Comparison of ENCODE assay signal across 27 cellular contexts in the genomic region with DNA sequence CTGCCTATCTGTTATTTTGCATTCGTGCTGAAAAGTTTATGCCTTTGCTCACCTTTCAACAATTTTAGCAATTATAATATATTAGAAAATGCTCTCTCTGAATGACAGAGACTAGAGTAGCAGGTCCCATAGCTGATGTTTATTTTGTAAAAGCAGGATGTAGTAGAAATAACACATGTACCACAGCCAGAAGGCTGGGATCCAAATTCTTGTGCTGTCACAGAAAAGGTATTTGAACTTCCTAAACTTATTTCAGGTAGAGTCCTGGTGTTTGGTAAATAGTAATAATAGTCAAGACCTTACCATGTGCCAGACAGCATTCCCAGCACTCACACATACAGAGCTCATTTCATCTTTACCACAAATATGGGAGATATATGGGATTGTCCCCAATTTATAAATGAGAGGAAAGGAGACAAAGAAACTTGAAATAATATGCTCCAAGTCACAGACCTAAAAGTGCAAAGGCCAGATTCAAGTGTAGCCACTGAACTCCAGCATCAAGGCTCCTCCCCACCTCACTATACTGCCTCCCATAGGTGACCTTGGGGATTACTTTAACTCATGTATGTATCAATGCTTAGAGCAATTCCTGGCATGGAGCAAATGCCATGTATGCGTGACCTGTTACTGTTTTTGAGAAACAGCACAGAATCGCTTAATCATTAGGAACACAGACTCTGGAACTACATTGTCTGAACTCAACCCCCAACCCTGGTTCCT.
DNase-seq lines count a peak whose midpoint lies in the region; ATAC-seq and TF ChIP-seq lines count a peak whose summit lies in the region.
"Had no signal": no experiment of that assay in that cellular context is flagged by ENCODE, and none has a peak within 500 bp of the region (broad histone marks: within the 10 kb centered on the region; RNA-seq: fewer than 3 reads in every experiment).

No MANE protein-coding gene starts in this region.

- H3K4me3 Mint-ChIP-seq in activated CD4-positive, alpha-beta memory T cell treated with anti-CD3 and anti-CD28 coated beads for 36 hours = no peak overlapping the region
- H3K4me3 Mint-ChIP-seq: activated naive CD8-positive, alpha-beta T cell treated with anti-CD3 and anti-CD28 coated beads, Interleukin-2, amount 10 ng/mL, durations not matched to agents 7 days and 5 days; B cell; mesothelial cell of epicardium; naive B cell; stimulated activated naive CD8-positive, alpha-beta T cell treated with anti-CD3 and anti-CD28 coated beads, Interleukin-15, amount 100 ng/mL, for 72 hours had no signal

- in situ Hi-C loops in astrocyte of the spinal cord (cut with HindIII; ENCODE audit: low sequenced_read_pairs) = no loop called here

- no peak overlapping the region for H3K27ac Mint-ChIP-seq in activated CD4-positive, alpha-beta memory T cell treated with anti-CD3 and anti-CD28 coated beads for 36 hours
- H3K27ac Mint-ChIP-seq: activated naive CD8-positive, alpha-beta T cell treated with anti-CD3 and anti-CD28 coated beads, Interleukin-2, amount 10 ng/mL, durations not matched to agents 7 days and 5 days; B cell; mesothelial cell of epicardium had no signal

- ATAC-seq in GM21825 (IDR thresholded peaks at IDR 0.05; ENCODE audit: unreplicated experiment) = no peak
- no peak for ATAC-seq in Right ventricle myocardium superior (ENCODE audit: poor library complexity)
- ATAC-seq: psoas muscle; stimulated activated naive CD8-positive, alpha-beta T cell treated with anti-CD3 and anti-CD28 coated beads, Interleukin-15, amount 100 ng/mL, for 72 hours had no signal

- H3K36me3 Mint-ChIP-seq in activated CD4-positive, alpha-beta memory T cell treated with anti-CD3 and anti-CD28 coated beads for 36 hours = no peaks in the 10 kb centered on the region
- H3K36me3 Mint-ChIP-seq: activated naive CD8-positive, alpha-beta T cell treated with anti-CD3 and anti-CD28 coated beads, Interleukin-2, amount 10 ng/mL, durations not matched to agents 7 days and 5 days; naive B cell had no signal

- H3K4me3 ChIP-seq in KMS-11 (IDR thresholded peaks at IDR 0.05; ENCODE audit: insufficient read depth, low read depth, low read length) (no peak overlapping the region), astrocyte of the spinal cord (ENCODE audit: low read depth, low read length) (no peak overlapping the region), kidney epithelial cell (ENCODE audit: low read depth, low read length) (no peak overlapping the region)
- H3K4me3 ChIP-seq: dorsolateral prefrontal cortex, psoas muscle, SJCRH30 had no signal

- intact Hi-C loops in Right ventricle myocardium superior (cut with DNase I) = no loop called here
- intact Hi-C loops in activated CD4-positive, alpha-beta memory T cell treated with anti-CD3 and anti-CD28 coated beads for 36 hours (cut with micrococcal nuclease) = no loop called here

- no peaks in the 10 kb centered on the region for H3K9me3 Mint-ChIP-seq in activated CD4-positive, alpha-beta memory T cell treated with anti-CD3 and anti-CD28 coated beads for 36 hours

- POLR2A ChIA-PET in activated CD4-positive, alpha-beta memory T cell treated with anti-CD3 and anti-CD28 coated beads for 36 hours (lab: Charles Lee) = no interaction called here

- H3K27me3 Mint-ChIP-seq in activated CD4-positive, alpha-beta memory T cell treated with anti-CD3 and anti-CD28 coated beads for 36 hours = no peaks in the 10 kb centered on the region
- H3K27me3 Mint-ChIP-seq: activated naive CD8-positive, alpha-beta T cell treated with anti-CD3 and anti-CD28 coated beads, Interleukin-2, amount 10 ng/mL, durations not matched to agents 7 days and 5 days; stimulated activated naive CD8-positive, alpha-beta T cell treated with anti-CD3 and anti-CD28 coated beads, Interleukin-15, amount 100 ng/mL, for 72 hours had no signal

- no peaks in the 10 kb centered on the region for H3K36me3 ChIP-seq in KMS-11 (ENCODE audit: insufficient read depth)
- no peaks in the 10 kb centered on the region for H3K36me3 ChIP-seq in kidney epithelial cell (ENCODE audit: control insufficient read depth, insufficient read depth, low read length)
- H3K36me3 ChIP-seq: SJCRH30 had no signal

- H3K4me1 Mint-ChIP-seq in activated CD4-positive, alpha-beta memory T cell treated with anti-CD3 and anti-CD28 coated beads for 36 hours (ENCODE audit: low read depth) = no peaks in the 10 kb centered on the region
- H3K4me1 Mint-ChIP-seq: activated naive CD8-positive, alpha-beta T cell treated with anti-CD3 and anti-CD28 coated beads, Interleukin-2, amount 10 ng/mL, durations not matched to agents 7 days and 5 days; B cell; naive B cell; stimulated activated naive CD8-positive, alpha-beta T cell treated with anti-CD3 and anti-CD28 coated beads, Interleukin-15, amount 100 ng/mL, for 72 hours had no signal

- H3K27ac ChIP-seq in C4-2B = no peak overlapping the region
- H3K27ac ChIP-seq in KMS-11 = no peak overlapping the region
- H3K27ac ChIP-seq: dorsolateral prefrontal cortex, HL-60, psoas muscle, SJCRH30 had no signal

- no peak overlapping the region for H3K9ac ChIP-seq in KMS-11

- no peaks in the 10 kb centered on the region for H3K4me1 ChIP-seq in KMS-11 (ENCODE audit: low read depth, poor library complexity, severe bottlenecking)
- H3K4me1 ChIP-seq: SJCRH30 had no signal

- no peak overlapping the region for H3K4me2 ChIP-seq in KMS-11

- H2AFZ ChIP-seq in KMS-11 (ENCODE audit: low read depth) = no peak overlapping the region

- TF ChIP-seq CTCF in C4-2B (conservative IDR thresholded peaks at IDR 0.05) (peak; percentile 29), KMS-11 (conservative IDR thresholded peaks at IDR 0.05; ENCODE audit: low read depth, low read length) (0 out of 2 replicates have a peak, but pooled peaks have one; percentile 20), astrocyte of the spinal cord (IDR thresholded peaks at IDR 0.05; ENCODE audit: low read depth, low read length) (peak; percentile 16), kidney epithelial cell (IDR thresholded peaks at IDR 0.05; ENCODE audit: insufficient read depth, low read length, poor library complexity, severe bottlenecking) (peak; percentile 3)

- DNase-seq in astrocyte of the spinal cord (ENCODE audit: low read depth, low spot score) (no peak), kidney epithelial cell (ENCODE audit: low read depth) (no peak), Right ventricle myocardium superior (no peak), amniotic stem cell (lab: John Stamatoyannopoulos, UW) (no peak)
- no peak for DNase-seq in activated CD4-positive, alpha-beta memory T cell treated with anti-CD3 and anti-CD28 coated beads for 36 hours
- DNase-seq: activated gamma-delta T cell; activated naive CD8-positive, alpha-beta T cell treated with anti-CD3 and anti-CD28 coated beads, Interleukin-2, amount 10 ng/mL, durations not matched to agents 7 days and 5 days; activated T-cell treated with anti-CD3 and anti-CD28 coated beads, Interleukin-2, amount 50 U/mL, for 1 hour; DMS79; dorsolateral prefrontal cortex; GF-D8; islet precursor cell; Kasumi-1; naive B cell; NCI-H1092; NCI-H187 treated with DMSO at 0.1 percent for 48 hours; NCI-H524 treated with DMSO at 0.1 percent for 48 hours; psoas muscle; SJCRH30; small intestine; stimulated activated naive CD8-positive, alpha-beta T cell treated with anti-CD3 and anti-CD28 coated beads, Interleukin-15, amount 100 ng/mL, for 72 hours had no signal

- no peaks in the 10 kb centered on the region for H3K79me2 ChIP-seq in KMS-11 (ENCODE audit: insufficient read depth, low read depth)

- CTCF ChIA-PET in activated CD4-positive, alpha-beta memory T cell treated with anti-CD3 and anti-CD28 coated beads for 36 hours (lab: Charles Lee) = no interaction called here

- H3K27me3 ChIP-seq in KMS-11 (ENCODE audit: insufficient read depth, low read depth) (no peaks in the 10 kb centered on the region), kidney epithelial cell (ENCODE audit: control insufficient read depth, insufficient read depth, low read length) (no peaks in the 10 kb centered on the region)
- H3K27me3 ChIP-seq: dorsolateral prefrontal cortex, SJCRH30 had no signal

- no peaks in the 10 kb centered on the region for H4K20me1 ChIP-seq in KMS-11 (ENCODE audit: insufficient read depth)
